ENCODE assay signal across 12 cellular contexts in the genomic region with DNA sequence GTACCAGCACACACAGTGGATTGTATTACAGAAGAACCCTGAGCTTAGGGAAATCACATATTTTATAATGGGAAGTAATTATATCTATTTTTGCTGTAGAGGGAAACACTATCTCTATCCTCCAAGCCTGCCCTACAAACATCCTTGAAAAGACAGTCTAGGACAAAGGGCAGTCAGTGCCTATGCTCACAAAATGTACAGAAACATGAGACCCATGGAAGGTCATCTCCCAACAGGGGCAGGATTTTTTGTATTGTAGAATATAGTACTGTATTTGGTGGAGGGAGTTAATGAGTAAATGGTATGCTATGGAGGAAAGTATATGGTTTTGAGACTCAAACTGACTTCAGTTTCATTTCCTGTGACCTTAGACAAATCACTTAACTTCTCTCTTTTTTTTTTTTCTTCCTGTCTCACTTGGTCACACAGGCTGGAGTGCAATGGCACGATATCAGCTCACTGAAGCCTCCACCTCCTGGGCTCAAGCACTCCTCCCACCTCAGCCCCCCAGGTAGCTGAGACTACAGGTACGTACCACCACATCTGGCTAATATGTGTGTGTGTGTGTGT. TPM values are rescaled to one million over a fixed set of nuclear protein-coding genes. Genes with fewer than 3 reads are reported as not detected.
A peak's percentile ranks its signal among the peaks of the same experiment; 100 is the strongest.
DNase-seq lines count a peak whose midpoint lies in the region; ATAC-seq, FAIRE-seq and TF ChIP-seq lines count a peak whose summit lies in the region.
"Had no signal": no experiment of that assay in that cellular context is flagged by ENCODE, and none has a peak within 500 bp of the region (broad histone marks: within the 10 kb centered on the region; RNA-seq: fewer than 3 reads in every experiment).

No MANE protein-coding gene starts in this region.

- peak in 1 of 2 experiments; percentile 22; a peak in 1 of 4 replicates for TF ChIP-seq EP300 in GM12878 (IDR thresholded peaks at IDR 0.05; ENCODE audit: borderline replicate concordance in 1 of 2, control insufficient read depth in 1 of 2, low read depth in 2 of 2, low read length in 2 of 2)

- H3K36me3 ChIP-seq in GM12878 (ENCODE audit: control insufficient read depth in 2 of 2, insufficient read depth in 2 of 2, low read length in 1 of 2) (no peaks in the 10 kb centered on the region), tibial artery (no peaks in the 10 kb centered on the region), ascending aorta (no peaks in the 10 kb centered on the region)
- H3K36me3 ChIP-seq: uterus had no signal

- no TSS peak for BruUV-seq in GM12878 (replicated peaks; lab: Mats Ljungman, UMichigan)

- H3K27ac Mint-ChIP-seq in WTC11, result no peak overlapping the region

- CTCF ChIA-PET in GM12878 (lab: Yijun Ruan, JAX) (interaction anchor here (1.6 to 1.9 kb wide), 3 partner anchors 8 to 451 kb away, joined by 6 to 8 read pairs (median 7); no protein-coding TSS in a partner anchor), WTC11 (lab: Charles Lee) (no interaction called here)

- peak; percentile 95 for FAIRE-seq in GM12878 (lab: Jason Lieb, UNC)
- FAIRE-seq: keratinocyte had no signal

- H4K20me1 ChIP-seq in GM12878 (ENCODE audit: control insufficient read depth, insufficient read depth), result no peaks in the 10 kb centered on the region

- peaks cover 21% of the 10 kb centered on the region for H3K4me1 ChIP-seq in GM12878 (ENCODE audit: control insufficient read depth, insufficient read depth, low read length)
- H3K4me1 ChIP-seq in tibial artery, result peaks cover 0 to under 1% (median under 1%) of the 10 kb centered on the region in 4 donors
- H3K4me1 ChIP-seq in ascending aorta, result peaks cover 0 to under 1% of the 10 kb centered on the region in 2 donors
- H3K4me1 ChIP-seq: uterus had no signal

- no peaks in the 10 kb centered on the region for H3K9me3 ChIP-seq in GM12878 (replicated peaks; ENCODE audit: control insufficient read depth, insufficient read depth, low read length)
- H3K9me3 ChIP-seq in tibial artery, result no peaks in the 10 kb centered on the region
- no peaks in the 10 kb centered on the region for H3K9me3 ChIP-seq in ascending aorta
- H3K9me3 ChIP-seq: uterus had no signal

- peak overlapping the region; percentile 25 for H2AFZ ChIP-seq in GM12878 (ENCODE audit: control insufficient read depth, low read depth, low read length)

- H3K4me3 Mint-ChIP-seq in WTC11, result no peak overlapping the region

- H3K36me3 Mint-ChIP-seq in WTC11, result no peaks in the 10 kb centered on the region

- H3K27ac ChIP-seq in GM12878 (ENCODE audit: control insufficient read depth, insufficient read depth) (peak overlapping the region; percentile 50), tibial artery (no peak overlapping the region), ascending aorta (no peak overlapping the region)
- H3K27ac ChIP-seq: dorsolateral prefrontal cortex, uterus had no signal

- intact Hi-C loops in GM12878 (cut with micrococcal nuclease; ENCODE audit: unreplicated experiment) (no loop called here), tibial artery (cut with DNase I; ENCODE audit: low total_unique reads) (no loop called here), ascending aorta (cut with DNase I) (no loop called here)

- peak overlapping the region; percentile 70 for H3K4me2 ChIP-seq in GM12878 (ENCODE audit: control insufficient read depth, insufficient read depth)

- H3K4me1 Mint-ChIP-seq in WTC11, result peaks cover 9% of the 10 kb centered on the region

- H3K27me3 ChIP-seq in GM12878 (replicated peaks in 1 of 2; ENCODE audit: control insufficient read depth in 2 of 2, insufficient read depth in 2 of 2, low read length in 1 of 2) (no peaks in the 10 kb centered on the region), tibial artery (no peaks in the 10 kb centered on the region), ascending aorta (no peaks in the 10 kb centered on the region)
- H3K27me3 ChIP-seq: dorsolateral prefrontal cortex, uterus had no signal

- peaks cover 2% of the 10 kb centered on the region; the same call in 1 of the 2 replicates for H3K27me3 Mint-ChIP-seq in WTC11 (ENCODE audit: low read depth)

- peaks cover 3% of the 10 kb centered on the region for H3K79me2 ChIP-seq in GM12878 (ENCODE audit: control insufficient read depth, insufficient read depth, low read length)

- DNase-seq in GM12878 (ENCODE audit: low read depth, low spot score), result peak; percentile 66
- no peak for DNase-seq in D341Med (ENCODE audit: low spot score)
- no peak for DNase-seq in WTC11 (ENCODE audit: low spot score)
- no peak for DNase-seq in tibial artery
- DNase-seq in ascending aorta (ENCODE audit: low spot score in 2 of 2), result no peak
- DNase-seq: dorsolateral prefrontal cortex, NCI-H1417 treated with DMSO at 0.1 percent for 48 hours, uterus had no signal

- H3K4me3 ChIP-seq in GM12878 (peak overlapping the region; percentile 23; the same call in 1 of the 2 replicates), tibial artery (no peak overlapping the region), ascending aorta (no peak overlapping the region)
- H3K4me3 ChIP-seq: dorsolateral prefrontal cortex, uterus had no signal

- H3K9ac ChIP-seq in GM12878 (ENCODE audit: control insufficient read depth, insufficient read depth, low read length), result peak overlapping the region; percentile 40; the same call in 1 of the 2 replicates

- TF ChIP-seq CTCF in GM12878 (IDR thresholded peaks at IDR 0.05 in 2 of 3, conservative IDR thresholded peaks at IDR 0.05 in 1 of 3; ENCODE audit: control insufficient read depth in 2 of 3, extremely low read depth in 1 of 3, insufficient read depth in 1 of 3, low read depth in 3 of 3, low read length in 3 of 3) (no peak), WTC11 (IDR thresholded peaks at IDR 0.05) (no peak), tibial artery (IDR thresholded peaks at IDR 0.05) (no peak), ascending aorta (IDR thresholded peaks at IDR 0.05) (no peak)

- peak; percentile 63 for ATAC-seq in GM18519 (IDR thresholded peaks at IDR 0.05; ENCODE audit: low FRiP score, unreplicated experiment)
- ATAC-seq in GM21528 (IDR thresholded peaks at IDR 0.05; ENCODE audit: low FRiP score, unreplicated experiment), result peak; percentile 88
- peak; percentile 69 for ATAC-seq in HG03439 (IDR thresholded peaks at IDR 0.05; ENCODE audit: unreplicated experiment)
- peak; percentile 79 for ATAC-seq in GM12878
- no peak for ATAC-seq in WTC11

- in situ Hi-C loops in GM12878 (cut with MboI), result no loop called here

- no peaks in the 10 kb centered on the region for H3K9me3 Mint-ChIP-seq in WTC11

- TF ChIP-seq POLR2A in GM12878 (IDR thresholded peaks at IDR 0.05; ENCODE audit: low read depth, low read length), result no peak

- SMC1A ChIA-PET in GM12878 (lab: Charles Lee; ENCODE audit: uncharacterized antibody, unreplicated experiment), result interaction anchor here (0.6 to 2.5 kb wide), 5 partner anchors 8 to 71 kb away, joined by 3 to 9 read pairs (median 4); no protein-coding TSS in a partner anchor

- 0% methylated on average over 2 of the region's 2 CpGs for WGBS in GM12878 (ENCODE audit: insufficient coverage, insufficient replicate concordance, low lambda C conversion rate, missing lambda C conversion rate)

- POLR2A ChIA-PET in GM12878 (lab: Charles Lee), result interaction anchor here (0.5 to 1.4 kb wide), 3 partner anchors 10 to 618 kb away, joined by 3 to 6 read pairs (median 3); no protein-coding TSS in a partner anchor
- POLR2A ChIA-PET in WTC11 (lab: Charles Lee), result no interaction called here

- no peak for TF ChIP-seq RAD21 in GM12878 (IDR thresholded peaks at IDR 0.05; ENCODE audit: insufficient read depth, low read depth, low read length)

- RAD21 ChIA-PET in GM12878 (lab: Charles Lee; ENCODE audit: unreplicated experiment), result interaction anchor here (0.9 to 1.7 kb wide), 4 partner anchors 9 to 114 kb away, joined by 3 to 5 read pairs (median 3); no protein-coding TSS in a partner anchor

TF ChIP-seq in GM12878, 131 proteins besides CTCF, POLR2A, EP300 and RAD21 (continues in another document):
- TF ChIP-seq SIN3A (IDR thresholded peaks at IDR 0.05; ENCODE audit: low read depth, low read length) (no peak), POLR2AphosphoS5 (IDR thresholded peaks at IDR 0.05; ENCODE audit: low read length) (no peak), TARDBP (IDR thresholded peaks at IDR 0.05; ENCODE audit: borderline replicate concordance) (no peak), ZNF384 (IDR thresholded peaks at IDR 0.05; ENCODE audit: borderline replicate concordance, low read depth, low read length) (peak; percentile 91), ZNF274 (IDR thresholded peaks at IDR 0.05; ENCODE audit: insufficient read depth, insufficient read length) (no peak), PAX5 (IDR thresholded peaks at IDR 0.05; ENCODE audit: borderline replicate concordance, low read depth, low read length) (peak; percentile 71), CHD4 (IDR thresholded peaks at IDR 0.05) (no peak)

TF ChIP-seq in WTC11, 78 proteins besides CTCF, POLR2A, EP300 and RAD21 (continues in another document):
- TF ChIP-seq ETV6 (CRISPR knock-in tag; IDR thresholded peaks at IDR 0.05), result no peak
- TF ChIP-seq ZNF232 (CRISPR knock-in tag; IDR thresholded peaks at IDR 0.05), result no peak
- TF ChIP-seq, protein P1, sequence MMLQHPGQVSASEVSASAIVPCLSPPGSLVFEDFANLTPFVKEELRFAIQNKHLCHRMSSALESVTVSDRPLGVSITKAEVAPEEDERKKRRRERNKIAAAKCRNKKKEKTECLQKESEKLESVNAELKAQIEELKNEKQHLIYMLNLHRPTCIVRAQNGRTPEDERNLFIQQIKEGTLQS (CRISPR knock-in tag; conservative IDR thresholded peaks at IDR 0.05), result no peak
- no peak for TF ChIP-seq TP53 (CRISPR knock-in tag; IDR thresholded peaks at IDR 0.05)
- TF ChIP-seq ZNF263 (CRISPR knock-in tag; IDR thresholded peaks at IDR 0.05; ENCODE audit: low read depth), result no peak
- no peak for TF ChIP-seq GRHL2 (CRISPR knock-in tag; IDR thresholded peaks at IDR 0.05; ENCODE audit: insufficient replicate concordance, severe bottlenecking)

RNA-seq across cellular contexts. Expression of a gene that starts 5.8 kb away (rescaled TPM):
- total RNA-seq in GM12878 (2013; cell fraction: nucleolus; rRNA removed), result 35.6 and 36.7 TPM in 2 replicates
- 16.9 and 21.0 TPM in 2 replicates for total RNA-seq in GM12878 (2014; rRNA removed)
- 24.9 and 25.7 TPM in 2 replicates for total RNA-seq in GM12878 (2014; rRNA removed; fragmentation: Illumina TruSeq; extraction: Trizol)
- total RNA-seq in GM12878 (2021), result 46.7 and 51.1 TPM in 2 replicates
- polyA plus RNA-seq in GM12878 (2011; ENCODE audit: low read depth), result 14.7 TPM
- polyA plus RNA-seq in GM12878 (2011; rRNA removed), result 23.7 and 32.9 TPM in 2 replicates
- polyA plus RNA-seq in GM12878 (2011; cell fraction: cytosol; rRNA removed), result 9.2 and 15.0 TPM in 2 replicates
- polyA plus RNA-seq in GM12878 (2011; cell fraction: nucleus; rRNA removed), result 22.0 and 23.5 TPM in 2 replicates
- polyA plus RNA-seq in GM12878 (2012), result 20.5 and 29.2 TPM in 2 replicates
- polyA plus RNA-seq in GM12878 (2014; fragmentation: Illumina TruSeq; extraction: Trizol), result 40.8 and 48.7 TPM in 2 replicates
- polyA plus RNA-seq in GM12878 (2014; fragmentation: Nextera tagmentation; extraction: Ambion mirVana), result 10 to 100 TPM; 21.3 to 26.0 TPM
- 15.2 and 16.7 TPM in 2 replicates for polyA plus RNA-seq in GM12878 (2014; rRNA removed)
- polyA plus RNA-seq in GM12878 (2016; fragmentation: Nextera tagmentation; extraction: Ambion mirVana), result 10 to 100 TPM; 57.4 to 59.9 TPM
- 12.1 and 15.5 TPM in 2 replicates for polyA minus RNA-seq in GM12878 (2011; rRNA and poly(A)+ RNA removed)
- 8.8 and 10.2 TPM in 2 replicates for polyA minus RNA-seq in GM12878 (2011; cell fraction: cytosol; rRNA and poly(A)+ RNA removed)
- polyA minus RNA-seq in GM12878 (2011; cell fraction: nucleus; rRNA and poly(A)+ RNA removed), result 16.1 and 26.0 TPM in 2 replicates
- total RNA-seq in WTC11 (2021), result 32.3 to 36.0 TPM (median 34.0 TPM) in 3 replicates
- 18.2 TPM for total RNA-seq in ascending aorta
